ENCODE assay signal across 8 cellular contexts in genomic region chr5:38556599-38557308, GRCh38. TPM values are rescaled to one million over a fixed set of nuclear protein-coding genes. Genes with fewer than 3 reads are reported as not detected.
DNase-seq lines count a peak whose midpoint lies in the region; ATAC-seq and TF ChIP-seq lines count a peak whose summit lies in the region.

Gene LIFR, minus strand, starts transcription at chr5:38556646. Its CDS starts 25,999 bp downstream, at chr5:38530647.

- WGBS in HUES64, result under 1% methylated on average over 85 of the region's 88 CpGs
- whole genome bisulfite sequencing in aorta, 2 donors, result 0 to 1% methylated on average over 65 to 88 of the region's 88 CpGs

- TF ChIP-seq CTCF in astrocyte of the spinal cord (IDR thresholded peaks at IDR 0.05; ENCODE audit: low read depth, low read length) (no peak), right atrium auricular region (IDR thresholded peaks at IDR 0.05) (no peak)

- H3K27me3 ChIP-seq in HUES64 (ENCODE audit: insufficient read depth, low read length) (peaks cover 22% of the 10 kb centered on the region; the same call in 1 of the 2 replicates), right atrium auricular region (no peaks in the 10 kb centered on the region), aorta (ENCODE audit: control insufficient read depth in 1 of 2, insufficient read depth in 2 of 2, low read length in 1 of 2) (no peaks in the 10 kb centered on the region)

- in situ Hi-C loops in ACHN (cut with HindIII; ENCODE audit: low pct_ligation_motif_present, low pct_unique_long_range_greater_than_20kb, low sequenced_read_pairs) (no loop called here), astrocyte of the spinal cord (cut with HindIII; ENCODE audit: low sequenced_read_pairs) (no loop called here)

- no peaks in the 10 kb centered on the region for H3K36me3 ChIP-seq in HUES64 (ENCODE audit: insufficient read depth, low read length)
- H3K36me3 ChIP-seq in right atrium auricular region, result no peaks in the 10 kb centered on the region
- H3K36me3 ChIP-seq in aorta (ENCODE audit: control insufficient read depth in 1 of 2, insufficient read depth in 2 of 2, low read length in 1 of 2), result no peaks in the 10 kb centered on the region

- H3K4me3 ChIP-seq in HUES64 (ENCODE audit: low read length) (peak within 1 kb of the TSS; percentile 87), astrocyte of the spinal cord (ENCODE audit: low read depth, low read length) (peak within 1 kb of the TSS; percentile 84), right atrium auricular region (peak within 1 kb of the TSS; percentile 90 to 97), aorta (ENCODE audit: low read length in 2 of 2) (peak within 1 kb of the TSS; percentile 51 to 98)

- ATAC-seq in aorta (ENCODE audit: low FRiP score), result peak; percentile 91

- peak within 1 kb of the TSS; percentile 85 for H3K9ac ChIP-seq in HUES64 (ENCODE audit: low read depth, low read length)

- H3K9me3 ChIP-seq in HUES64 (ENCODE audit: insufficient read depth, low read depth, low read length), result no peaks in the 10 kb centered on the region
- H3K9me3 ChIP-seq in right atrium auricular region, result no peaks in the 10 kb centered on the region
- H3K9me3 ChIP-seq in aorta (ENCODE audit: control insufficient read depth, low read length), result no peaks in the 10 kb centered on the region

- peak; percentile 80 for DNase-seq in ACHN
- DNase-seq in GM19238 (ENCODE audit: insufficient read length, low spot score), result peak; percentile 10
- DNase-seq in T-helper 1 cell, result peak in 4 of 5 donors; percentile 8 to 60 (median 22)
- peak; percentile 83 for DNase-seq in astrocyte of the spinal cord (ENCODE audit: low read depth, low spot score)
- DNase-seq in right atrium auricular region (ENCODE audit: low spot score), result peak; percentile 68
- peak; percentile 72 for DNase-seq in pons (ENCODE audit: low spot score)
- DNase-seq in aorta, result peak; percentile 84 to 93

- H3K4me1 ChIP-seq in HUES64 (ENCODE audit: insufficient read depth, low read length) (peaks cover 12% of the 10 kb centered on the region; the same call in 1 of the 2 replicates), right atrium auricular region (peaks cover 0 to 30% of the 10 kb centered on the region in 2 donors), aorta (ENCODE audit: control insufficient read depth in 1 of 2, insufficient read depth in 2 of 2, low read length in 2 of 2) (peaks cover 0 to 2% of the 10 kb centered on the region in 2 donors)

- peak within 1 kb of the TSS; percentile 75 for H3K27ac ChIP-seq in HUES64 (ENCODE audit: low read depth, low read length)
- H3K27ac ChIP-seq in right atrium auricular region, result peak within 1 kb of the TSS; percentile 98 to 99
- peak within 1 kb of the TSS; percentile 59 to 85 for H3K27ac ChIP-seq in aorta (ENCODE audit: low read depth in 1 of 2, low read length in 2 of 2)

- intact Hi-C loops in aorta (cut with DNase I), result loop anchor here (5.0 kb wide), 2 partner anchors 111 to 114 kb away; no protein-coding TSS in a partner anchor

RNA-seq across cellular contexts. Expression of gene LIFR, which starts in this region (rescaled TPM):
- 9.0 TPM for polyA plus RNA-seq in HUES64 (2013, experiment 1 of 2)
- 13.9 TPM for polyA plus RNA-seq in HUES64 (2013, experiment 2 of 2)
- 10 to 100 TPM; 38.9 to 58.0 TPM for total RNA-seq in right atrium auricular region
- total RNA-seq in aorta, result 10 to 100 TPM; 67.6 to 69.6 TPM
- polyA plus RNA-seq in aorta, result 10 to 100 TPM in 1 of 2 donors, 1 to 10 TPM in 1; 2.4 to 11.8 TPM

Comparison
In these comparisons a context has a peak if more than half of its experiments do, and no peak if none do; other contexts are left out.
1. Peak in every context shown above with its lines: DNase-seq, ATAC-seq, H3K4me3 ChIP-seq and H3K27ac ChIP-seq.
2. DNase-seq: peak in every context shown above with its lines; median percentile 88 in aorta; 83 in astrocyte of the spinal cord; 80 in ACHN; 72 in pons; 68 in right atrium auricular region; 22 in T-helper 1 cell; 10 in GM19238.